In the genomic region with DNA sequence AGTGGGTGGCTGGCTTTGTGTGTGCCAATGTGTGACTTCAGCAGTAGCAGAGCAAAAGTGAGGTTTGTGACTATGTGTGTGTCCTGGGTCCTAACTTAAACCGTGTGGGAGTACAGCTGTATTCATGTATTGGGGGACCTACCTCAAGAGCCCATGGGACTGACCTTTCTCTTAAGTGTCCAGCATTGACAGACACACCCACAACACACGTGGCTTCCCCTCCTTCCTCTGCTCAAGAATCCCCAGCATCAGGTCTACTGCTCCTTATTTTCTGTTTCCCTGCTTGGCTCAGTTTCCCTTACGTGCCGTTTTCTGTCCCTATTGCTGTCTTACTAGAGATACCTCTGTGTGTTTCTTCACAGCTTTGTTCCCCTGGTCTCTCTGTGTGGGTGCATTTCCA, we compare ENCODE assay signal across 8 cellular contexts. TPM values are rescaled to one million over a fixed set of nuclear protein-coding genes. Genes with fewer than 3 reads are reported as not detected.
A peak's percentile ranks its signal among the peaks of the same experiment; 100 is the strongest.
DNase-seq lines count a peak whose midpoint lies in the region; ATAC-seq, FAIRE-seq and TF ChIP-seq lines count a peak whose summit lies in the region.

No MANE protein-coding gene starts in this region.

- H3K27me3 ChIP-seq in IMR-90 (ENCODE audit: control insufficient read depth, insufficient read depth, low read length), result no peaks in the 10 kb centered on the region

- in situ Hi-C loops in IMR-90 (cut with MboI; ENCODE audit: low sequenced_read_pairs), result no loop called here

- H3K23ac ChIP-seq in IMR-90 (ENCODE audit: low read depth, low read length), result peak overlapping the region; percentile 89

- H3K27ac ChIP-seq in A549 (peak overlapping the region; percentile 77 to 89), IMR-90 (ENCODE audit: insufficient read depth, low read length) (no peak overlapping the region; the same call in 1 of the 2 replicates), coronary artery (peak overlapping the region; percentile 87 to 91)

- H3K4me2 ChIP-seq in A549, result peak overlapping the region; percentile 76
- H3K4me2 ChIP-seq in IMR-90 (ENCODE audit: low read depth, low read length), result peak overlapping the region; percentile 96

- H3K9ac ChIP-seq in IMR-90 (ENCODE audit: low read depth, low read length), result peak overlapping the region; percentile 71

- peaks cover 16% of the 10 kb centered on the region for H3K36me3 ChIP-seq in IMR-90 (ENCODE audit: control insufficient read depth, insufficient read depth, low read length)

- CTCF ChIA-PET in A549 (lab: Yijun Ruan, JAX) (interaction anchor here (1.1 to 22.6 kb wide), 4 partner anchors 9 to 23 kb away, joined by 3 to 288 read pairs (median 56); a partner anchor contains a TSS), IMR-90 (lab: Yijun Ruan, JAX) (interaction anchor here (1.0 to 1.9 kb wide), 2 partner anchors 12 to 50 kb away, joined by 3 to 6 read pairs; no protein-coding TSS in a partner anchor)

- POLR2A ChIA-PET in A549 (lab: Yijun Ruan, JAX) (interaction anchor here (1.8 to 2.1 kb wide), 2 partner anchors 12 to 15 kb away, joined by 6 to 8 read pairs; a partner anchor contains a TSS), IMR-90 (lab: Charles Lee; ENCODE audit: unreplicated experiment) (no interaction called here)

- no peak overlapping the region for H3K18ac ChIP-seq in IMR-90 (ENCODE audit: low read depth, low read length)

- peak overlapping the region; percentile 97 for H2AK5ac ChIP-seq in IMR-90 (ENCODE audit: low read depth, low read length)

- DNase-seq in A549 (ENCODE audit: low read depth in 1 of 2, low spot score in 1 of 2), result no peak
- DNase-seq in IMR-90, result no peak
- no peak for DNase-seq in coronary artery (ENCODE audit: low spot score)
- no peak for DNase-seq in ureter (ENCODE audit: low spot score)
- no peak for DNase-seq in H4 (ENCODE audit: low spot score)
- no peak for DNase-seq in NCI-H2171 treated with DMSO at 0.1 percent for 48 hours (lab: John Stamatoyannopoulos, UW)

- H3K9me3 ChIP-seq in A549 (no peaks in the 10 kb centered on the region), IMR-90 (ENCODE audit: control insufficient read depth, insufficient read depth, low read length) (no peaks in the 10 kb centered on the region)

- H3K4me1 ChIP-seq in A549, result peaks cover 22% of the 10 kb centered on the region
- peaks cover 38% of the 10 kb centered on the region for H3K4me1 ChIP-seq in IMR-90 (ENCODE audit: control insufficient read depth, insufficient read depth, low read length)

- no peaks in the 10 kb centered on the region for H3K9me3 Mint-ChIP-seq in nephron

- H3K4ac ChIP-seq in IMR-90 (ENCODE audit: low read depth, low read length), result peak overlapping the region; percentile 79

- dilution Hi-C loops in IMR-90 (cut with HindIII; ENCODE audit: low sequenced_read_pairs, unreplicated experiment), result no loop called here

- peaks cover 30% of the 10 kb centered on the region for H3K9me1 ChIP-seq in IMR-90 (ENCODE audit: insufficient read depth, low read length)

- H3K27ac Mint-ChIP-seq in nephron, result peak overlapping the region; percentile 99

- H2BK120ac ChIP-seq in IMR-90 (ENCODE audit: low read depth, low read length), result peak overlapping the region; percentile 73; the same call in 1 of the 2 replicates

- TF ChIP-seq EP300 in A549 (IDR thresholded peaks at IDR 0.05), result no peak

- H3K4me3 ChIP-seq in A549 (peak overlapping the region; percentile 37), IMR-90 (ENCODE audit: insufficient read depth, low read depth, low read length) (peak overlapping the region; percentile 75), coronary artery (peak overlapping the region; percentile 74)

- no peak overlapping the region; the same call in 1 of the 2 replicates for H2BK20ac ChIP-seq in IMR-90 (ENCODE audit: low read depth, low read length)

- WGBS in A549 (ENCODE audit: missing lambda C conversion rate), result 68% methylated on average over 4 of the region's 4 CpGs
- 38% methylated on average over 2 of the region's 4 CpGs; no CpG with 5 or more reads in 1 of the 2 experiments for WGBS in IMR-90 (ENCODE audit: extremely low coverage in 2 of 2, insufficient read length in 1 of 2), 2 experiments

- FAIRE-seq in A549 (lab: Jason Lieb, UNC), result no peak

- H4K20me1 ChIP-seq in IMR-90 (ENCODE audit: insufficient read depth, low read length), result no peaks in the 10 kb centered on the region

- H3K79me1 ChIP-seq in IMR-90 (ENCODE audit: low read depth in 1 of 2, low read length in 2 of 2), result peaks cover 11 to 42% of the 10 kb centered on the region in 2 experiments

- ATAC-seq in A549 (peak in 1 of 2 experiments; percentile 4; a peak in 2 of 6 replicates), IMR-90 (ENCODE audit: low read depth) (peak; percentile 3), HG02884 (IDR thresholded peaks at IDR 0.05; ENCODE audit: unreplicated experiment) (no peak)

- H3K14ac ChIP-seq in IMR-90 (replicated peaks; ENCODE audit: low read depth, low read length), result peak overlapping the region; percentile 87

- peak overlapping the region; percentile 56 for H2AK9ac ChIP-seq in IMR-90 (replicated peaks; ENCODE audit: low read depth, low read length, poor library complexity)

- peaks cover 70% of the 10 kb centered on the region for H3K4me1 Mint-ChIP-seq in nephron

- no peaks in the 10 kb centered on the region for H3K27me3 Mint-ChIP-seq in nephron (ENCODE audit: low read depth)

- H2BK5ac ChIP-seq in IMR-90 (ENCODE audit: low read depth, low read length, poor library complexity, severe bottlenecking), result no peak overlapping the region

- H2BK15ac ChIP-seq in IMR-90 (ENCODE audit: low read depth, low read length), result peak overlapping the region; percentile 12; the same call in 1 of the 3 replicates

- intact Hi-C loops in IMR-90 (cut with micrococcal nuclease), result no loop called here

- no peak for TF ChIP-seq POLR2A in A549 (IDR thresholded peaks at IDR 0.05; ENCODE audit: low read length)
- TF ChIP-seq POLR2A in IMR-90 (IDR thresholded peaks at IDR 0.05; ENCODE audit: low read depth, low read length), result no peak

- peak overlapping the region; percentile 88 for H2AFZ ChIP-seq in IMR-90 (replicated peaks; ENCODE audit: low read length, poor library complexity)

- TF ChIP-seq CTCF in A549 (IDR thresholded peaks at IDR 0.05) (no peak), IMR-90 (conservative IDR thresholded peaks at IDR 0.05; ENCODE audit: low read depth, low read length) (no peak), coronary artery (IDR thresholded peaks at IDR 0.05) (no peak), nephron (IDR thresholded peaks at IDR 0.05; ENCODE audit: unreplicated experiment in 3 of 3) (no peak)

- peak overlapping the region; percentile 53; the same call in 1 of the 2 replicates for H4K91ac ChIP-seq in IMR-90 (ENCODE audit: insufficient read depth, low read depth, low read length)

- peak overlapping the region; percentile 6 to 77 for H4K8ac ChIP-seq in IMR-90 (ENCODE audit: low read depth in 2 of 2, low read length in 2 of 2)

- H3K4me3 Mint-ChIP-seq in nephron, result peak overlapping the region; percentile 74 to 95 (median 89)

- peaks cover 32% of the 10 kb centered on the region for H3K36me3 Mint-ChIP-seq in nephron (ENCODE audit: low read depth)

- BruUV-seq in IMR-90 (replicated peaks; lab: Mats Ljungman, UMichigan), result no TSS peak

- TF ChIP-seq RAD21 in A549 (conservative IDR thresholded peaks at IDR 0.05 in 1 of 2, IDR thresholded peaks at IDR 0.05 in 1 of 2) (no peak), IMR-90 (IDR thresholded peaks at IDR 0.05; ENCODE audit: low read length) (no peak)

- H3K56ac ChIP-seq in IMR-90 (ENCODE audit: extremely low read depth, insufficient read depth, low read length), result peak overlapping the region; percentile 2; the same call in 1 of the 2 replicates

- peak overlapping the region; percentile 90; the same call in 1 of the 2 replicates for H4K5ac ChIP-seq in IMR-90 (ENCODE audit: low read depth, low read length)

RNA-seq across cellular contexts. Expression of a gene that starts 0.6 kb away (rescaled TPM):
- polyA plus RNA-seq in A549 (2011; rRNA removed) (5.6 and 8.1 TPM in 2 replicates), A549 (2017; fragmentation: RNase III; extraction: RNeasy Plus Mini Kit Qiagen cat#74134 plus additional on column Dnase treatment) (5.1 to 7.8 TPM (median 6.8 TPM) in 3 replicates), IMR-90 (2012; rRNA removed) (15.9 and 19.2 TPM in 2 replicates)
- polyA plus RNA-seq in A549 (2012; cell fraction: cytosol; rRNA removed), result 5.7 and 6.8 TPM in 2 replicates
- polyA plus RNA-seq in A549 (2012; cell fraction: nucleus; rRNA removed), result 54.1 and 57.5 TPM in 2 replicates
- polyA minus RNA-seq in A549 (2011; rRNA and poly(A)+ RNA removed), result 9.2 and 11.0 TPM in 2 replicates
- total RNA-seq in IMR-90 (2012; rRNA removed) (6.9 and 8.2 TPM in 2 replicates), ureter (19.4 TPM)
- 15.4 and 16.4 TPM in 2 replicates for polyA plus RNA-seq in IMR-90 (2012; cell fraction: cytosol; rRNA removed)
- polyA plus RNA-seq in IMR-90 (2012; cell fraction: nucleus; rRNA removed; ENCODE audit: low replicate concordance), result 81.4 and 161 TPM in 2 replicates
- total RNA-seq in H4 (2014; rRNA removed; shearing (Covaris generic)), result 8.9 and 12.4 TPM in 2 replicates

RNA-seq across cellular contexts. Expression of a gene that starts 6.1 kb away (rescaled TPM):
- polyA plus RNA-seq in A549 (2011; rRNA removed), result 19.0 and 24.4 TPM in 2 replicates
- 26.1 and 28.5 TPM in 2 replicates for polyA plus RNA-seq in A549 (2012; cell fraction: cytosol; rRNA removed)
- 121 and 128 TPM in 2 replicates for polyA plus RNA-seq in A549 (2012; cell fraction: nucleus; rRNA removed)
- polyA plus RNA-seq in A549 (2017; fragmentation: RNase III; extraction: RNeasy Plus Mini Kit Qiagen cat#74134 plus additional on column Dnase treatment), result 24.7 to 31.9 TPM (median 28.4 TPM) in 3 replicates
- 23.5 and 24.0 TPM in 2 replicates for polyA minus RNA-seq in A549 (2011; rRNA and poly(A)+ RNA removed)
- 12.5 and 15.8 TPM in 2 replicates for total RNA-seq in IMR-90 (2012; rRNA removed)
- polyA plus RNA-seq in IMR-90 (2012; rRNA removed), result 34.6 and 36.6 TPM in 2 replicates
- 17.9 and 19.0 TPM in 2 replicates for polyA plus RNA-seq in IMR-90 (2012; cell fraction: cytosol; rRNA removed)
- polyA plus RNA-seq in IMR-90 (2012; cell fraction: nucleus; rRNA removed; ENCODE audit: low replicate concordance), result 231 and 346 TPM in 2 replicates
- 52.7 TPM for total RNA-seq in ureter
- 14.9 and 25.8 TPM in 2 replicates for total RNA-seq in H4 (2014; rRNA removed; shearing (Covaris generic))

RNA-seq across cellular contexts. Expression of a gene that starts 9.8 kb away (rescaled TPM):
- polyA plus RNA-seq in A549 (2011; rRNA removed) (0.26 and 0.27 TPM in 2 replicates), A549 (2017; fragmentation: RNase III; extraction: RNeasy Plus Mini Kit Qiagen cat#74134 plus additional on column Dnase treatment) (0.16 to 0.26 TPM (median 0.22 TPM) in 3 replicates), IMR-90 (2012; rRNA removed) (0.17 and 0.26 TPM in 2 replicates)
- 0.14 and 0.25 TPM in 2 replicates for polyA plus RNA-seq in A549 (2012; cell fraction: cytosol; rRNA removed)
- 0.58 and 0.84 TPM in 2 replicates for polyA plus RNA-seq in A549 (2012; cell fraction: nucleus; rRNA removed)
- 2.0 TPM in 1 of 2 replicates, not detected in the other for polyA minus RNA-seq in A549 (2011; rRNA and poly(A)+ RNA removed)
- total RNA-seq in IMR-90 (2012; rRNA removed) (0.18 TPM in 1 of 2 replicates, not detected in the other), ureter (0.68 TPM)
- polyA plus RNA-seq in IMR-90 (2012; cell fraction: cytosol; rRNA removed), result 0.04 TPM in 1 of 2 replicates, not detected in the other
- 0.20 and 0.40 TPM in 2 replicates for polyA plus RNA-seq in IMR-90 (2012; cell fraction: nucleus; rRNA removed; ENCODE audit: low replicate concordance)
- total RNA-seq in H4 (2014; rRNA removed; shearing (Covaris generic)), result not detected in 2 replicates

RNA-seq across cellular contexts. Expression of a gene that starts 15.0 kb away (rescaled TPM):
- polyA plus RNA-seq in A549 (2011; rRNA removed) (64.6 and 95.4 TPM in 2 replicates), A549 (2017; fragmentation: RNase III; extraction: RNeasy Plus Mini Kit Qiagen cat#74134 plus additional on column Dnase treatment) (141 to 150 TPM (median 147 TPM) in 3 replicates), IMR-90 (2012; rRNA removed) (88.9 and 93.1 TPM in 2 replicates)
- polyA plus RNA-seq in A549 (2012; cell fraction: cytosol; rRNA removed), result 151 and 198 TPM in 2 replicates
- 81.6 and 107 TPM in 2 replicates for polyA plus RNA-seq in A549 (2012; cell fraction: nucleus; rRNA removed)
- polyA minus RNA-seq in A549 (2011; rRNA and poly(A)+ RNA removed), result 51.5 and 62.9 TPM in 2 replicates
- total RNA-seq in IMR-90 (2012; rRNA removed) (38.6 and 44.6 TPM in 2 replicates), ureter (56.8 TPM)
- polyA plus RNA-seq in IMR-90 (2012; cell fraction: cytosol; rRNA removed), result 77.6 and 124 TPM in 2 replicates
- 17.7 and 38.8 TPM in 2 replicates for polyA plus RNA-seq in IMR-90 (2012; cell fraction: nucleus; rRNA removed; ENCODE audit: low replicate concordance)
- total RNA-seq in H4 (2014; rRNA removed; shearing (Covaris generic)), result 80.2 and 127 TPM in 2 replicates

RNA-seq across cellular contexts. Expression of a gene that starts 23.7 kb away (rescaled TPM):
- polyA plus RNA-seq in A549 (2011; rRNA removed), result 0.12 TPM in 1 of 2 replicates, not detected in the other
- polyA plus RNA-seq in A549 (2012; cell fraction: cytosol; rRNA removed), result 0.04 and 0.10 TPM in 2 replicates
- 0.09 and 0.14 TPM in 2 replicates for polyA plus RNA-seq in A549 (2012; cell fraction: nucleus; rRNA removed)
- 0.08 to 0.10 TPM (median 0.09 TPM) in 3 replicates for polyA plus RNA-seq in A549 (2017; fragmentation: RNase III; extraction: RNeasy Plus Mini Kit Qiagen cat#74134 plus additional on column Dnase treatment)
- not detected in 2 replicates for polyA minus RNA-seq in A549 (2011; rRNA and poly(A)+ RNA removed)
- not detected in 2 replicates for total RNA-seq in IMR-90 (2012; rRNA removed)
- polyA plus RNA-seq in IMR-90 (2012; rRNA removed), result 0.07 TPM in 1 of 2 replicates, not detected in the other
- 0.02 TPM in 1 of 2 replicates, not detected in the other for polyA plus RNA-seq in IMR-90 (2012; cell fraction: cytosol; rRNA removed)
- 0.05 and 0.07 TPM in 2 replicates for polyA plus RNA-seq in IMR-90 (2012; cell fraction: nucleus; rRNA removed; ENCODE audit: low replicate concordance)
- total RNA-seq in ureter, result not detected
- 0.21 TPM in 1 of 2 replicates, not detected in the other for total RNA-seq in H4 (2014; rRNA removed; shearing (Covaris generic))
